In genomic region chr17:8137645-8138342, GRCh38 we compare ENCODE assay signal across 6 cellular contexts. TPM values are rescaled to one million over a fixed set of nuclear protein-coding genes. Genes with fewer than 3 reads are reported as not detected.
DNase-seq lines count a peak whose midpoint lies in the region; ATAC-seq, FAIRE-seq and TF ChIP-seq lines count a peak whose summit lies in the region.

No MANE protein-coding gene starts in this region.

- no peaks in the 10 kb centered on the region for H3K27me3 Mint-ChIP-seq in activated T-helper 17 cell treated with anti-CD3 and anti-CD28 coated beads, Interleukin-2, amount 50 U/mL, for 72 hours

- H3F3A ChIP-seq in Loucy (ENCODE audit: low read depth): peaks cover 5% of the 10 kb centered on the region; the same call in 1 of the 2 replicates

- H3K36me3 Mint-ChIP-seq in activated T-helper 17 cell treated with anti-CD3 and anti-CD28 coated beads, Interleukin-2, amount 50 U/mL, for 72 hours (ENCODE audit: low read depth): no peaks in the 10 kb centered on the region

- peak overlapping the region; percentile 74 for H3K9ac ChIP-seq in Loucy (ENCODE audit: low read depth, low read length, poor library complexity, severe bottlenecking)

- no peak overlapping the region for H3K27ac Mint-ChIP-seq in activated T-helper 17 cell treated with anti-CD3 and anti-CD28 coated beads, Interleukin-2, amount 50 U/mL, for 72 hours

- TF ChIP-seq POLR2A in A549 (IDR thresholded peaks at IDR 0.05; ENCODE audit: low read length): no peak

- H3K9me3 Mint-ChIP-seq in activated T-helper 17 cell treated with anti-CD3 and anti-CD28 coated beads, Interleukin-2, amount 50 U/mL, for 72 hours: no peaks in the 10 kb centered on the region

- H3K36me3 ChIP-seq in Loucy (ENCODE audit: insufficient read depth, low read length) (peaks cover 15% of the 10 kb centered on the region; the same call in 1 of the 2 replicates), iPS DF 6.9 (ENCODE audit: control insufficient read depth, insufficient read depth, low read length) (peaks cover 12% of the 10 kb centered on the region; the same call in 1 of the 2 replicates)

- ATAC-seq in A549 (no peak), GM18870 (IDR thresholded peaks at IDR 0.05; ENCODE audit: unreplicated experiment) (no peak)
- no peak for ATAC-seq in activated T-helper 17 cell treated with anti-CD3 and anti-CD28 coated beads, Interleukin-2, amount 50 U/mL, for 72 hours (replicated peaks)

- H3K27ac ChIP-seq in A549 (peak overlapping the region; percentile 50 to 58; a peak in 5 of 6 replicates), iPS DF 6.9 (ENCODE audit: low read length) (no peak overlapping the region)

- peak overlapping the region; percentile 92 for H2AFZ ChIP-seq in Loucy (ENCODE audit: low read length)

- no peaks in the 10 kb centered on the region for H3K79me2 ChIP-seq in Loucy (ENCODE audit: insufficient read depth, low read length)

- CTCF ChIA-PET in A549 (lab: Yijun Ruan, JAX): interaction anchor here (0.6 to 26.5 kb wide), 27 partner anchors 9 to 450 kb away, joined by 3 to 601 read pairs (median 5); partner anchors contain the start of genes ALOXE3, HES7, PER1 and TMEM107

- TF ChIP-seq EP300 in A549 (IDR thresholded peaks at IDR 0.05): no peak

- H3K4me3 Mint-ChIP-seq in activated T-helper 17 cell treated with anti-CD3 and anti-CD28 coated beads, Interleukin-2, amount 50 U/mL, for 72 hours: no peak overlapping the region

- peak overlapping the region; percentile 88 for H3K4me2 ChIP-seq in A549
- H3K4me2 ChIP-seq in Loucy (ENCODE audit: low read depth, low read length, poor library complexity, severe bottlenecking): peak overlapping the region; percentile 97

- no peak for FAIRE-seq in A549 (lab: Jason Lieb, UNC)

- H3K9me2 ChIP-seq in Loucy (replicated peaks; ENCODE audit: low read depth, low read length): no peaks in the 10 kb centered on the region

- TF ChIP-seq CTCF in A549 (IDR thresholded peaks at IDR 0.05) (no peak), Loucy (conservative IDR thresholded peaks at IDR 0.05; ENCODE audit: low read length) (no peak)

- no peak for TF ChIP-seq RAD21 in A549 (conservative IDR thresholded peaks at IDR 0.05 in 1 of 2, IDR thresholded peaks at IDR 0.05 in 1 of 2)

- POLR2A ChIA-PET in A549 (lab: Yijun Ruan, JAX): interaction anchor here (0.6 to 4.9 kb wide), 11 partner anchors 9 to 39 kb away, joined by 3 to 25 read pairs (median 3); partner anchors contain the start of genes HES7 and PER1

- peak overlapping the region; percentile 43 for H3K4me3 ChIP-seq in A549
- H3K4me3 ChIP-seq in Loucy (ENCODE audit: low read length, poor library complexity, severe bottlenecking): peak overlapping the region; percentile 77
- peak overlapping the region; percentile 57; the same call in 1 of the 2 replicates for H3K4me3 ChIP-seq in iPS DF 6.9 (ENCODE audit: low read length)

- DNase-seq in A549 (ENCODE audit: low read depth in 1 of 2, low spot score in 1 of 2): no peak
- DNase-seq in iPS DF 6.9 (ENCODE audit: low read depth, low spot score): no peak
- DNase-seq in COLO829 (ENCODE audit: low spot score): no peak

- H3K4me1 ChIP-seq in A549 (peaks cover 28% of the 10 kb centered on the region), Loucy (ENCODE audit: insufficient read depth, low read length, poor library complexity, severe bottlenecking) (peaks cover 16% of the 10 kb centered on the region), iPS DF 6.9 (ENCODE audit: control insufficient read depth, insufficient read depth, low read length) (peaks cover 4% of the 10 kb centered on the region; the same call in 1 of the 2 replicates)

- H4K20me1 ChIP-seq in Loucy (ENCODE audit: insufficient read depth, low read length, poor library complexity, severe bottlenecking): no peaks in the 10 kb centered on the region

- 49% methylated on average over 21 of the region's 21 CpGs for WGBS in A549 (ENCODE audit: missing lambda C conversion rate)
- no CpG with 5 or more reads among the region's 21 CpGs for WGBS in iPS DF 6.9 (ENCODE audit: insufficient coverage, insufficient read length)

- no peaks in the 10 kb centered on the region for H3K4me1 Mint-ChIP-seq in activated T-helper 17 cell treated with anti-CD3 and anti-CD28 coated beads, Interleukin-2, amount 50 U/mL, for 72 hours

- no peaks in the 10 kb centered on the region for H3K9me3 ChIP-seq in A549
- H3K9me3 ChIP-seq in Loucy (ENCODE audit: insufficient read depth, low read depth, low read length): no peaks in the 10 kb centered on the region
- H3K9me3 ChIP-seq in iPS DF 6.9 (ENCODE audit: control insufficient read depth, insufficient read depth, low read length): no peaks in the 10 kb centered on the region

- no peaks in the 10 kb centered on the region for H3K27me3 ChIP-seq in Loucy (ENCODE audit: insufficient read depth, low read length, poor library complexity, severe bottlenecking)
- no peaks in the 10 kb centered on the region for H3K27me3 ChIP-seq in iPS DF 6.9 (ENCODE audit: control insufficient read depth, insufficient read depth, low read length)

TF ChIP-seq in A549, 52 proteins besides CTCF, POLR2A, EP300 and RAD21 (continues in another document):
- TF ChIP-seq HOXB5 (CRISPR knock-in tag; IDR thresholded peaks at IDR 0.05) (no peak), POLR2AphosphoS2 (conservative IDR thresholded peaks at IDR 0.05; ENCODE audit: low read length) (no peak), RFX5 (IDR thresholded peaks at IDR 0.05) (no peak), CHD4 (IDR thresholded peaks at IDR 0.05; ENCODE audit: borderline replicate concordance) (no peak), KDM5A (IDR thresholded peaks at IDR 0.05) (no peak), PBX3 (IDR thresholded peaks at IDR 0.05) (no peak), BHLHE40 (IDR thresholded peaks at IDR 0.05; ENCODE audit: low read depth, low read length) (no peak), JUNB (IDR thresholded peaks at IDR 0.05) (no peak), MAX (IDR thresholded peaks at IDR 0.05) (no peak), FOSB (CRISPR knock-in tag; IDR thresholded peaks at IDR 0.05) (no peak)

RNA-seq across cellular contexts. Expression of gene HES7, which starts 13.9 kb away (rescaled TPM):
- polyA plus RNA-seq in A549 (2011; rRNA removed) (0.56 and 0.58 TPM in 2 replicates), A549 (2017; fragmentation: RNase III; extraction: RNeasy Plus Mini Kit Qiagen cat#74134 plus additional on column Dnase treatment) (0.67 to 1.4 TPM (median 0.72 TPM) in 3 replicates)
- 1.9 and 2.5 TPM in 2 replicates for polyA plus RNA-seq in A549 (2012; cell fraction: cytosol; rRNA removed)
- polyA plus RNA-seq in A549 (2012; cell fraction: nucleus; rRNA removed): 5.0 and 10.2 TPM in 2 replicates
- 0.24 and 0.50 TPM in 2 replicates for polyA minus RNA-seq in A549 (2011; rRNA and poly(A)+ RNA removed)
- 10 to 100 TPM in 1 of 2 donors, 1 to 10 TPM in 1; 2.9 to 10.0 TPM for total RNA-seq in activated T-helper 17 cell treated with anti-CD3 and anti-CD28 coated beads, Interleukin-2, amount 50 U/mL, for 72 hours

RNA-seq across cellular contexts. Expression of gene PER1, which starts 14.4 kb away (rescaled TPM):
- polyA plus RNA-seq in A549 (2011; rRNA removed): 5.5 and 5.6 TPM in 2 replicates
- polyA plus RNA-seq in A549 (2012; cell fraction: cytosol; rRNA removed): 7.4 and 10.9 TPM in 2 replicates
- polyA plus RNA-seq in A549 (2012; cell fraction: nucleus; rRNA removed): 53.8 and 57.6 TPM in 2 replicates
- polyA plus RNA-seq in A549 (2017; fragmentation: RNase III; extraction: RNeasy Plus Mini Kit Qiagen cat#74134 plus additional on column Dnase treatment): 6.8 to 8.7 TPM (median 8.4 TPM) in 3 replicates
- 13.7 and 34.7 TPM in 2 replicates for polyA minus RNA-seq in A549 (2011; rRNA and poly(A)+ RNA removed)
- total RNA-seq in activated T-helper 17 cell treated with anti-CD3 and anti-CD28 coated beads, Interleukin-2, amount 50 U/mL, for 72 hours: 100 to 1,000 TPM in 1 of 2 donors, 10 to 100 TPM in 1; 52.0 to 269 TPM

RNA-seq across cellular contexts. Expression of gene ALOXE3, which starts 19.5 kb away (rescaled TPM):
- polyA plus RNA-seq in A549 (2011; rRNA removed): 0.35 and 0.58 TPM in 2 replicates
- 0.50 and 0.57 TPM in 2 replicates for polyA plus RNA-seq in A549 (2012; cell fraction: cytosol; rRNA removed)
- 1.5 TPM in 2 replicates for polyA plus RNA-seq in A549 (2012; cell fraction: nucleus; rRNA removed)
- 0.40 to 0.51 TPM (median 0.46 TPM) in 3 replicates for polyA plus RNA-seq in A549 (2017; fragmentation: RNase III; extraction: RNeasy Plus Mini Kit Qiagen cat#74134 plus additional on column Dnase treatment)
- 0.63 and 0.74 TPM in 2 replicates for polyA minus RNA-seq in A549 (2011; rRNA and poly(A)+ RNA removed)
- total RNA-seq in activated T-helper 17 cell treated with anti-CD3 and anti-CD28 coated beads, Interleukin-2, amount 50 U/mL, for 72 hours: 1 to 10 TPM in 1 of 2 donors, under 1 TPM in 1; 0.13 to 1.3 TPM

RNA-seq across cellular contexts. Expression of gene VAMP2, which starts 25.0 kb away (rescaled TPM):
- 21.7 and 24.7 TPM in 2 replicates for polyA plus RNA-seq in A549 (2011; rRNA removed)
- 20.5 and 26.1 TPM in 2 replicates for polyA plus RNA-seq in A549 (2012; cell fraction: cytosol; rRNA removed)
- 23.5 and 36.3 TPM in 2 replicates for polyA plus RNA-seq in A549 (2012; cell fraction: nucleus; rRNA removed)
- 19.2 to 23.3 TPM (median 19.3 TPM) in 3 replicates for polyA plus RNA-seq in A549 (2017; fragmentation: RNase III; extraction: RNeasy Plus Mini Kit Qiagen cat#74134 plus additional on column Dnase treatment)
- 8.5 and 9.5 TPM in 2 replicates for polyA minus RNA-seq in A549 (2011; rRNA and poly(A)+ RNA removed)
- 10 to 100 TPM; 41.7 to 66.2 TPM for total RNA-seq in activated T-helper 17 cell treated with anti-CD3 and anti-CD28 coated beads, Interleukin-2, amount 50 U/mL, for 72 hours

RNA-seq across cellular contexts. Expression of gene TMEM107, which starts 38.4 kb away (rescaled TPM):
- polyA plus RNA-seq in A549 (2011; rRNA removed): 21.8 and 22.8 TPM in 2 replicates
- polyA plus RNA-seq in A549 (2012; cell fraction: cytosol; rRNA removed): 27.0 and 28.5 TPM in 2 replicates
- polyA plus RNA-seq in A549 (2012; cell fraction: nucleus; rRNA removed): 17.3 and 18.3 TPM in 2 replicates
- polyA plus RNA-seq in A549 (2017; fragmentation: RNase III; extraction: RNeasy Plus Mini Kit Qiagen cat#74134 plus additional on column Dnase treatment): 16.0 to 19.2 TPM (median 17.0 TPM) in 3 replicates
- polyA minus RNA-seq in A549 (2011; rRNA and poly(A)+ RNA removed): 94.8 and 135 TPM in 2 replicates
- 10 to 100 TPM; 43.3 to 45.3 TPM for total RNA-seq in activated T-helper 17 cell treated with anti-CD3 and anti-CD28 coated beads, Interleukin-2, amount 50 U/mL, for 72 hours
